ENCODE assay signal across 1 cellular context in genomic region chrX:54639018-54639345, GRCh38.
TF ChIP-seq lines count a peak whose summit lies in the region.

No MANE protein-coding gene starts in this region.

TF ChIP-seq in HepG2, 621 proteins besides CTCF, POLR2A, EP300 and RAD21 (continued from another document):
- TF ChIP-seq CEBPZ (IDR thresholded peaks at IDR 0.05; ENCODE audit: low read length) (no peak), ZNF101 (CRISPR knock-in tag; IDR thresholded peaks at IDR 0.05; ENCODE audit: borderline replicate concordance, low read depth) (no peak)
TF ChIP-seq in HepG2: peak in this region for 0.
